23 cellular contexts compared by ENCODE assay signal in genomic region chr2:212030709-212031108, GRCh38.
"Had no signal": no experiment of that assay in that cellular context is flagged by ENCODE, and none has a peak within 500 bp of the region (broad histone marks: within the 10 kb centered on the region; RNA-seq: fewer than 3 reads in every experiment).

No MANE protein-coding gene starts in this region.

- ATAC-seq: activated T-cell treated with anti-CD3 and anti-CD28 coated beads, Interleukin-2, amount 50 U/mL, for 72 hours; effector memory CD8-positive, alpha-beta T cell; gastrocnemius medialis; left ventricle myocardium superior; T-helper 17 cell had no signal

- H3K4me1 Mint-ChIP-seq: activated CD4-positive, alpha-beta memory T cell treated with anti-CD3 and anti-CD28 coated beads, Interleukin-2, amount 10 ng/mL, durations not matched to agents 7 days and 5 days; activated CD4-positive, alpha-beta T cell treated with anti-CD3 and anti-CD28 coated beads, Interleukin-2, amount 10 ng/mL, durations not matched to agents 24 days and 14 days; activated naive CD4-positive, alpha-beta T cell treated with anti-CD3 and anti-CD28 coated beads, Interleukin-2, amount 10 ng/mL, durations not matched to agents 7 days and 5 days; nephron; T-helper 17 cell had no signal

- H3K4me3 Mint-ChIP-seq: activated CD4-positive, alpha-beta memory T cell treated with anti-CD3 and anti-CD28 coated beads, Interleukin-2, amount 10 ng/mL, durations not matched to agents 7 days and 5 days; activated CD4-positive, alpha-beta T cell treated with anti-CD3 and anti-CD28 coated beads, Interleukin-2, amount 10 ng/mL, durations not matched to agents 24 days and 14 days; activated naive CD4-positive, alpha-beta T cell treated with anti-CD3 and anti-CD28 coated beads, Interleukin-2, amount 10 ng/mL, durations not matched to agents 7 days and 5 days; activated T-cell treated with anti-CD3 and anti-CD28 coated beads, Interleukin-2, amount 50 U/mL, for 72 hours; effector memory CD8-positive, alpha-beta T cell; nephron; T-helper 17 cell; type B pancreatic cell had no signal

- DNase-seq: activated CD4-positive, alpha-beta memory T cell treated with anti-CD3 and anti-CD28 coated beads, Interleukin-2, amount 10 ng/mL, durations not matched to agents 7 days and 5 days; activated CD4-positive, alpha-beta T cell treated with anti-CD3 and anti-CD28 coated beads, Interleukin-2, amount 10 ng/mL, durations not matched to agents 24 days and 14 days; activated effector memory CD4-positive, alpha-beta T cell treated with anti-CD3 and anti-CD28 coated beads, Interleukin-2, amount 50 U/mL, for 16 hours; activated naive CD4-positive, alpha-beta T cell treated with anti-CD3 and anti-CD28 coated beads, Interleukin-2, amount 10 ng/mL, durations not matched to agents 7 days and 5 days; activated T-cell treated with anti-CD3 and anti-CD28 coated beads, Interleukin-2, amount 50 U/mL, for 72 hours; brain microvascular endothelial cell; caudate nucleus; dorsolateral prefrontal cortex; effector memory CD8-positive, alpha-beta T cell; gastrocnemius medialis; hippocampal formation; left ventricle myocardium superior; nucleus accumbens; retina; spleen; stimulated activated CD4-positive, alpha-beta T cell treated with anti-CD3 and anti-CD28 coated beads, Interleukin-4, amount 100 ng/mL, for 1 hour; stimulated activated naive CD4-positive, alpha-beta T cell treated with Interleukin-2 at 50 U/mL for 16 hours; T-helper 17 cell had no signal

- H3K4me1 ChIP-seq: esophagus muscularis mucosa, spleen, vagina had no signal

- H3K27me3 ChIP-seq: brain microvascular endothelial cell, esophagus muscularis mucosa, gastrocnemius medialis, spleen, vagina had no signal

- H3K9me3 ChIP-seq: esophagus muscularis mucosa, gastrocnemius medialis, spleen, thoracic aorta, vagina had no signal

- H3K27ac ChIP-seq: dorsolateral prefrontal cortex, esophagus muscularis mucosa, gastrocnemius medialis, spleen, vagina had no signal

- H3K27me3 Mint-ChIP-seq: activated CD4-positive, alpha-beta memory T cell treated with anti-CD3 and anti-CD28 coated beads, Interleukin-2, amount 10 ng/mL, durations not matched to agents 7 days and 5 days; activated CD4-positive, alpha-beta T cell treated with anti-CD3 and anti-CD28 coated beads, Interleukin-2, amount 10 ng/mL, durations not matched to agents 24 days and 14 days; activated naive CD4-positive, alpha-beta T cell treated with anti-CD3 and anti-CD28 coated beads, Interleukin-2, amount 10 ng/mL, durations not matched to agents 7 days and 5 days; effector memory CD8-positive, alpha-beta T cell; T-helper 17 cell; type B pancreatic cell had no signal

- H3K36me3 Mint-ChIP-seq: activated naive CD4-positive, alpha-beta T cell treated with anti-CD3 and anti-CD28 coated beads, Interleukin-2, amount 10 ng/mL, durations not matched to agents 7 days and 5 days; type B pancreatic cell had no signal

- H3K9me3 Mint-ChIP-seq: activated CD4-positive, alpha-beta T cell treated with anti-CD3 and anti-CD28 coated beads, Interleukin-2, amount 10 ng/mL, durations not matched to agents 24 days and 14 days; activated naive CD4-positive, alpha-beta T cell treated with anti-CD3 and anti-CD28 coated beads, Interleukin-2, amount 10 ng/mL, durations not matched to agents 7 days and 5 days; nephron; type B pancreatic cell had no signal

- H3K4me3 ChIP-seq: dorsolateral prefrontal cortex, esophagus muscularis mucosa, gastrocnemius medialis, spleen, vagina had no signal

- H3K36me3 ChIP-seq: brain microvascular endothelial cell, esophagus muscularis mucosa, gastrocnemius medialis, spleen, thoracic aorta, vagina had no signal

- H3K27ac Mint-ChIP-seq: activated CD4-positive, alpha-beta memory T cell treated with anti-CD3 and anti-CD28 coated beads, Interleukin-2, amount 10 ng/mL, durations not matched to agents 7 days and 5 days; activated CD4-positive, alpha-beta T cell treated with anti-CD3 and anti-CD28 coated beads, Interleukin-2, amount 10 ng/mL, durations not matched to agents 24 days and 14 days; activated naive CD4-positive, alpha-beta T cell treated with anti-CD3 and anti-CD28 coated beads, Interleukin-2, amount 10 ng/mL, durations not matched to agents 7 days and 5 days; activated T-cell treated with anti-CD3 and anti-CD28 coated beads, Interleukin-2, amount 50 U/mL, for 72 hours; effector memory CD8-positive, alpha-beta T cell; nephron; T-helper 17 cell; type B pancreatic cell had no signal
